ENCODE assay signal across 1 cellular context in genomic region chrX:34656842-34657780, GRCh38.
TF ChIP-seq lines count a peak whose summit lies in the region.

Gene TMEM47, minus strand, starts transcription at chrX:34657285. Its CDS starts 256 bp downstream, at chrX:34657029.

TF ChIP-seq in HEK293, 187 proteins besides CTCF, POLR2A, EP300 and RAD21 (continued from another document):
- TF ChIP-seq ZBTB10 (tag by site-specific recombination; IDR thresholded peaks at IDR 0.05) (no peak), ZBTB26 (tag by site-specific recombination; optimal IDR thresholded peaks at IDR 0.05) (peak; percentile 28), PRDM10 (tag by site-specific recombination; IDR thresholded peaks at IDR 0.05) (no peak), SP2 (tag by site-specific recombination; IDR thresholded peaks at IDR 0.05) (peak; percentile 38), MYNN (tag by site-specific recombination; IDR thresholded peaks at IDR 0.05; ENCODE audit: borderline replicate concordance) (no peak), ZNF449 (tag by site-specific recombination; IDR thresholded peaks at IDR 0.05) (no peak), KLF17 (tag by site-specific recombination; IDR thresholded peaks at IDR 0.05) (no peak), ZNF10 (tag by site-specific recombination; IDR thresholded peaks at IDR 0.05) (no peak), ZNF596 (tag by site-specific recombination; IDR thresholded peaks at IDR 0.05) (no peak), ZNF624 (tag by site-specific recombination; IDR thresholded peaks at IDR 0.05) (no peak), BCL6B (tag by site-specific recombination; IDR thresholded peaks at IDR 0.05) (no peak), ZNF660 (tag by site-specific recombination; IDR thresholded peaks at IDR 0.05) (no peak), KLF7 (tag by site-specific recombination; IDR thresholded peaks at IDR 0.05; ENCODE audit: borderline replicate concordance) (no peak), ZNF692 (tag by site-specific recombination; IDR thresholded peaks at IDR 0.05) (no peak), ZNF114 (tag by site-specific recombination; IDR thresholded peaks at IDR 0.05) (no peak)
TF ChIP-seq in HEK293: peak in this region for 4.
